Comparison of ENCODE assay signal across 13 cellular contexts in the genomic region with DNA sequence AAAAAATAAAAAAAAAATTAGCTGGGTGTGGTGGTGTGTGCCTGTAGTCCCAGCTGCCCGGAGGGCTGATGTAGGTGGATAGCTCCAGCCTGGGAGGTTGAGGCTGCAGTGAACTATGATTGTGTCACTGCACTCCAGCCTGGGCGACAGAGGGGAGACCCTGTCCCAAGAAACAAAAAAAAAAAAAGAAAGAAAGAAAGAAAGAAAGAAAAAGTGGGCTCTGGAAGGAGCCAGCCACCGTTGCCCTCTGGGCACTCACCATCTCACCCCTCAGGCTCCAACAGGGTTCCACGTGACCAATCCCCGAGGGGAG.
DNase-seq lines count a peak whose midpoint lies in the region; ATAC-seq and TF ChIP-seq lines count a peak whose summit lies in the region.
"Had no signal": no experiment of that assay in that cellular context is flagged by ENCODE, and none has a peak within 500 bp of the region (broad histone marks: within the 10 kb centered on the region; RNA-seq: fewer than 3 reads in every experiment).

No MANE protein-coding gene starts in this region.

- H3K4me2 ChIP-seq in BLaER1 (peak overlapping the region; percentile 87), trophoblast cell (ENCODE audit: low read length) (no peak overlapping the region)

- peak overlapping the region; percentile 43 for H4K12ac ChIP-seq in trophoblast cell (ENCODE audit: low read depth, low read length)

- TF ChIP-seq POLR2A in upper lobe of left lung (IDR thresholded peaks at IDR 0.05) = no peak

- H3K4me3 Mint-ChIP-seq in Calu3 (ENCODE audit: low read depth, unreplicated experiment) = no peak overlapping the region

- no peak overlapping the region for H3K23ac ChIP-seq in trophoblast cell (ENCODE audit: low read length)

- H3K27ac ChIP-seq in BLaER1 (peak overlapping the region; percentile 76), RWPE1 (peak overlapping the region; percentile 94), epithelial cell of prostate (peak overlapping the region; percentile 93), trophoblast cell (ENCODE audit: low read depth, low read length) (peak overlapping the region; percentile 58), upper lobe of left lung (peak overlapping the region in 2 of 4 donors; percentile 45 to 53)
- H3K27ac ChIP-seq: SK-N-MC had no signal

- peak overlapping the region; percentile 78 for H2AK5ac ChIP-seq in trophoblast cell (ENCODE audit: low read length)

- H2AFZ ChIP-seq in trophoblast cell (ENCODE audit: insufficient read depth, low read length, poor library complexity) = peak overlapping the region; percentile 38

- peak overlapping the region; percentile 74 for H3K18ac ChIP-seq in trophoblast cell (ENCODE audit: low read length)

- TF ChIP-seq CTCF in RWPE1 (conservative IDR thresholded peaks at IDR 0.05; ENCODE audit: low read depth) = no peak
- no peak for TF ChIP-seq CTCF in upper lobe of left lung (IDR thresholded peaks at IDR 0.05)
- no peak for TF ChIP-seq CTCF in Calu3 (IDR thresholded peaks at IDR 0.05; ENCODE audit: unreplicated experiment)

- intact Hi-C loops in Calu3 (cut with micrococcal nuclease; ENCODE audit: unreplicated experiment) = loop anchor here (10.0 kb wide), 1 partner anchor 409 kb away; a partner anchor contains a TSS

- no CpG with 5 or more reads among the region's 5 CpGs for WGBS in trophoblast cell (ENCODE audit: extremely low coverage, insufficient coverage, insufficient read length)
- WGBS in upper lobe of left lung, 2 donors = 72 to 87% methylated on average over 5 of the region's 5 CpGs

- peaks cover 33% of the 10 kb centered on the region for H3K4me1 Mint-ChIP-seq in Calu3 (ENCODE audit: low read depth, unreplicated experiment)

- ATAC-seq in GM18907 (IDR thresholded peaks at IDR 0.05; ENCODE audit: unreplicated experiment) (no peak), upper lobe of left lung (ENCODE audit: low FRiP score in 2 of 2) (no peak), HG03135 (IDR thresholded peaks at IDR 0.05; ENCODE audit: unreplicated experiment) (no peak)

- H3K79me1 ChIP-seq in trophoblast cell (ENCODE audit: low read length) = peaks cover 39% of the 10 kb centered on the region

- H3K27me3 Mint-ChIP-seq in Calu3 (ENCODE audit: unreplicated experiment) = no peaks in the 10 kb centered on the region

- peak overlapping the region; percentile 95 for H3K14ac ChIP-seq in trophoblast cell (ENCODE audit: low read length)

- peak overlapping the region; percentile 91 for H3K4ac ChIP-seq in trophoblast cell (ENCODE audit: low read depth, low read length)

- H2BK120ac ChIP-seq in trophoblast cell (ENCODE audit: insufficient read depth, low read length, poor library complexity) = peak overlapping the region; percentile 97

- DNase-seq in RWPE1 (ENCODE audit: low spot score) (no peak), epithelial cell of prostate (ENCODE audit: low read depth, low spot score) (no peak), trophoblast cell (no peak), upper lobe of left lung (no peak), Calu3 (no peak)
- DNase-seq: EL, Kasumi-1, NCI-H2081 had no signal

- H4K91ac ChIP-seq in trophoblast cell (ENCODE audit: low read depth, low read length) = peak overlapping the region; percentile 98

- BruUV-seq in Calu3 (replicated peaks; lab: Mats Ljungman, UMichigan) = no TSS peak

- no peaks in the 10 kb centered on the region for H4K20me1 ChIP-seq in BLaER1

- no peak for TF ChIP-seq EP300 in upper lobe of left lung (IDR thresholded peaks at IDR 0.05)

- H2BK12ac ChIP-seq in trophoblast cell (ENCODE audit: low read length) = peak overlapping the region; percentile 97

- H3K4me1 ChIP-seq in BLaER1 = peaks cover 85% of the 10 kb centered on the region
- peaks cover 28 to 40% of the 10 kb centered on the region in 2 experiments for H3K4me1 ChIP-seq in trophoblast cell (ENCODE audit: control insufficient read depth in 1 of 2, insufficient read depth in 2 of 2, low read length in 2 of 2)
- H3K4me1 ChIP-seq in upper lobe of left lung = peaks cover 26 to 42% (median 32%) of the 10 kb centered on the region in 4 donors

- peaks cover 23% of the 10 kb centered on the region for H3K36me3 Mint-ChIP-seq in Calu3 (ENCODE audit: insufficient read depth, unreplicated experiment)

- H3K79me2 ChIP-seq in trophoblast cell (ENCODE audit: control insufficient read depth, insufficient read depth, low read length, poor library complexity) = peaks cover 6% of the 10 kb centered on the region

- H3K9me3 ChIP-seq in BLaER1 (no peaks in the 10 kb centered on the region), trophoblast cell (ENCODE audit: insufficient read depth, low read depth, low read length) (peaks cover 3% of the 10 kb centered on the region), upper lobe of left lung (no peaks in the 10 kb centered on the region)

- no peaks in the 10 kb centered on the region for H3K36me3 ChIP-seq in BLaER1
- H3K36me3 ChIP-seq in trophoblast cell (ENCODE audit: control insufficient read depth in 1 of 2, insufficient read depth in 2 of 2, low read length in 2 of 2) = no peaks in the 10 kb centered on the region
- peaks cover 0 to 4% (median 0%) of the 10 kb centered on the region in 4 donors for H3K36me3 ChIP-seq in upper lobe of left lung

- H3K27ac Mint-ChIP-seq in Calu3 (ENCODE audit: unreplicated experiment) = no peak overlapping the region

- H3K27me3 ChIP-seq in BLaER1 (no peaks in the 10 kb centered on the region), trophoblast cell (ENCODE audit: insufficient read depth, low read length) (no peaks in the 10 kb centered on the region), upper lobe of left lung (no peaks in the 10 kb centered on the region)

- peak overlapping the region; percentile 43; the same call in 1 of the 2 replicates for H3K4me3 ChIP-seq in BLaER1
- no peak overlapping the region for H3K4me3 ChIP-seq in trophoblast cell (ENCODE audit: low read depth, low read length)
- no peak overlapping the region for H3K4me3 ChIP-seq in upper lobe of left lung
- H3K4me3 ChIP-seq: SK-N-MC had no signal

- H2BK5ac ChIP-seq in trophoblast cell (ENCODE audit: low read depth, low read length, poor library complexity) = peak overlapping the region; percentile 93

- CTCF ChIA-PET in RWPE1 (lab: Yijun Ruan, JAX) = interaction anchor here (0.6 to 8.5 kb wide), 4 partner anchors 71 to 105 kb away, joined by 3 to 54 read pairs (median 4); no protein-coding TSS in a partner anchor
- CTCF ChIA-PET in Calu3 (lab: Charles Lee) = interaction anchor here (0.7 to 4.3 kb wide), 4 partner anchors 31 to 192 kb away, joined by 3 to 57 read pairs (median 4); no protein-coding TSS in a partner anchor

- peak overlapping the region; percentile 67 for H3K9ac ChIP-seq in BLaER1
- no peak overlapping the region for H3K9ac ChIP-seq in trophoblast cell (ENCODE audit: low read length)

- POLR2A ChIA-PET in RWPE1 (lab: Yijun Ruan, JAX; ENCODE audit: low non-redundant PET) = interaction anchor here (1.2 kb wide), 1 partner anchor 87 kb away, joined by 8 read pairs; a partner anchor contains a TSS

- peak overlapping the region; percentile 77 for H4K8ac ChIP-seq in trophoblast cell (ENCODE audit: low read depth, low read length)

- H3K9me3 Mint-ChIP-seq in Calu3 (ENCODE audit: low read depth, unreplicated experiment) = no peaks in the 10 kb centered on the region
- H3K9me3 Mint-ChIP-seq: neural crest cell had no signal
